In genomic region chr17:3808701-3809100, GRCh38 we compare ENCODE assay signal across 19 cellular contexts. TPM values are rescaled to one million over a fixed set of nuclear protein-coding genes. Genes with fewer than 3 reads are reported as not detected.
DNase-seq lines count a peak whose midpoint lies in the region; ATAC-seq and TF ChIP-seq lines count a peak whose summit lies in the region.
"Had no signal": no experiment of that assay in that cellular context is flagged by ENCODE, and none has a peak within 500 bp of the region (broad histone marks: within the 10 kb centered on the region; RNA-seq: fewer than 3 reads in every experiment).

No MANE protein-coding gene starts in this region.

- CTCF ChIA-PET in WTC11 (lab: Charles Lee): interaction anchor here (3.9 kb wide), 1 partner anchor 71 kb away, joined by 34 read pairs; no protein-coding TSS in a partner anchor

- peaks cover 29% of the 10 kb centered on the region for H3K4me1 Mint-ChIP-seq in activated T-cell treated with anti-CD3 and anti-CD28 coated beads, Interleukin-2, amount 50 U/mL, for 24 hours (ENCODE audit: low read depth)
- H3K4me1 Mint-ChIP-seq in activated T-cell treated with anti-CD3 and anti-CD28 coated beads, Interleukin-2, amount 50 U/mL, for 72 hours (ENCODE audit: low read depth): peaks cover 30% of the 10 kb centered on the region
- H3K4me1 Mint-ChIP-seq in WTC11: no peaks in the 10 kb centered on the region
- H3K4me1 Mint-ChIP-seq in stimulated activated memory B cell treated with anti-CD40 and anti-IgM and Interleukin-4, amounts not matched to agents 10 μg/mL and 1 μg/mL and 100 μg/mL, for 72 hours: peaks cover 55% of the 10 kb centered on the region
- H3K4me1 Mint-ChIP-seq: endodermal cell had no signal

- POLR2A ChIA-PET in WTC11 (lab: Charles Lee): no interaction called here

- ATAC-seq in activated T-cell treated with anti-CD3 and anti-CD28 coated beads, Interleukin-2, amount 50 U/mL, for 72 hours (replicated peaks in 1 of 2): no peak
- ATAC-seq in WTC11 (no peak), HG03571 (IDR thresholded peaks at IDR 0.05; ENCODE audit: unreplicated experiment) (no peak), HG02571 (IDR thresholded peaks at IDR 0.05; ENCODE audit: unreplicated experiment) (no peak)
- ATAC-seq in stimulated activated memory B cell treated with anti-CD40 and anti-IgM and Interleukin-4, amounts not matched to agents 10 μg/mL and 1 μg/mL and 100 μg/mL, for 72 hours: no peak
- ATAC-seq: A549, right lobe of liver had no signal

- no peak for TF ChIP-seq CTCF in WTC11 (IDR thresholded peaks at IDR 0.05)
- TF ChIP-seq CTCF in choroid plexus epithelial cell (conservative IDR thresholded peaks at IDR 0.05; ENCODE audit: low read depth, low read length): no peak

- no peaks in the 10 kb centered on the region for H3K27me3 Mint-ChIP-seq in activated T-cell treated with anti-CD3 and anti-CD28 coated beads, Interleukin-2, amount 50 U/mL, for 24 hours
- no peaks in the 10 kb centered on the region for H3K27me3 Mint-ChIP-seq in activated T-cell treated with anti-CD3 and anti-CD28 coated beads, Interleukin-2, amount 50 U/mL, for 72 hours (ENCODE audit: low read depth)
- no peaks in the 10 kb centered on the region; the same call in 1 of the 2 replicates for H3K27me3 Mint-ChIP-seq in WTC11 (ENCODE audit: low read depth)
- H3K27me3 Mint-ChIP-seq in stimulated activated memory B cell treated with anti-CD40 and anti-IgM and Interleukin-4, amounts not matched to agents 10 μg/mL and 1 μg/mL and 100 μg/mL, for 72 hours: no peaks in the 10 kb centered on the region
- H3K27me3 Mint-ChIP-seq: naive B cell, type B pancreatic cell had no signal

- H3K9me3 Mint-ChIP-seq in activated T-cell treated with anti-CD3 and anti-CD28 coated beads, Interleukin-2, amount 50 U/mL, for 24 hours: no peaks in the 10 kb centered on the region
- no peaks in the 10 kb centered on the region for H3K9me3 Mint-ChIP-seq in activated T-cell treated with anti-CD3 and anti-CD28 coated beads, Interleukin-2, amount 50 U/mL, for 72 hours
- no peaks in the 10 kb centered on the region for H3K9me3 Mint-ChIP-seq in WTC11
- no peaks in the 10 kb centered on the region for H3K9me3 Mint-ChIP-seq in stimulated activated memory B cell treated with anti-CD40 and anti-IgM and Interleukin-4, amounts not matched to agents 10 μg/mL and 1 μg/mL and 100 μg/mL, for 72 hours
- H3K9me3 Mint-ChIP-seq: activated T-helper 1 cell treated with anti-CD3 and anti-CD28 coated beads, Interleukin-12 subunit alpha, Interleukin-12 subunit beta, Interleukin-2, Interleukin-4 antibody, amounts not matched to agents 30 ng/mL and 10 ng/mL and 1 ng/mL, durations not matched to agents 14 hours and 24 hours and 36 hours; endodermal cell; naive B cell; type B pancreatic cell had no signal

- peaks cover 74% of the 10 kb centered on the region for H3K36me3 Mint-ChIP-seq in activated T-cell treated with anti-CD3 and anti-CD28 coated beads, Interleukin-2, amount 50 U/mL, for 24 hours (ENCODE audit: low read depth)
- H3K36me3 Mint-ChIP-seq in activated T-cell treated with anti-CD3 and anti-CD28 coated beads, Interleukin-2, amount 50 U/mL, for 72 hours (ENCODE audit: insufficient read depth in 2 of 2): peaks cover 0 to 30% of the 10 kb centered on the region in 2 donors
- H3K36me3 Mint-ChIP-seq in WTC11: peaks cover 51% of the 10 kb centered on the region
- peaks cover 50% of the 10 kb centered on the region for H3K36me3 Mint-ChIP-seq in stimulated activated memory B cell treated with anti-CD40 and anti-IgM and Interleukin-4, amounts not matched to agents 10 μg/mL and 1 μg/mL and 100 μg/mL, for 72 hours

- no peak for DNase-seq in activated T-cell treated with anti-CD3 and anti-CD28 coated beads, Interleukin-2, amount 50 U/mL, for 24 hours
- DNase-seq in activated T-cell treated with anti-CD3 and anti-CD28 coated beads, Interleukin-2, amount 50 U/mL, for 72 hours: no peak
- DNase-seq in WTC11 (ENCODE audit: low spot score) (no peak), choroid plexus epithelial cell (ENCODE audit: low read depth) (peak; percentile 40)
- DNase-seq in stimulated activated naive CD4-positive, alpha-beta T cell treated with Interleukin-2 at 50 U/mL for 16 hours (lab: John Stamatoyannopoulos, UW): no peak
- DNase-seq: amygdala, endodermal cell, naive B cell, right lobe of liver, T-helper 9 cell had no signal

- H3K4me3 Mint-ChIP-seq in activated T-cell treated with anti-CD3 and anti-CD28 coated beads, Interleukin-2, amount 50 U/mL, for 24 hours: no peak overlapping the region
- H3K4me3 Mint-ChIP-seq in activated T-cell treated with anti-CD3 and anti-CD28 coated beads, Interleukin-2, amount 50 U/mL, for 72 hours: no peak overlapping the region
- H3K4me3 Mint-ChIP-seq in WTC11: no peak overlapping the region
- no peak overlapping the region for H3K4me3 Mint-ChIP-seq in stimulated activated memory B cell treated with anti-CD40 and anti-IgM and Interleukin-4, amounts not matched to agents 10 μg/mL and 1 μg/mL and 100 μg/mL, for 72 hours
- H3K4me3 Mint-ChIP-seq: activated T-helper 1 cell treated with anti-CD3 and anti-CD28 coated beads, Interleukin-12 subunit alpha, Interleukin-12 subunit beta, Interleukin-2, Interleukin-4 antibody, amounts not matched to agents 30 ng/mL and 10 ng/mL and 1 ng/mL, durations not matched to agents 14 hours and 24 hours and 36 hours; endodermal cell; type B pancreatic cell had no signal

- no peak overlapping the region for H3K4me3 ChIP-seq in choroid plexus epithelial cell (ENCODE audit: low read depth, low read length)
- H3K4me3 ChIP-seq: A549; BLaER1 treated with 17β-estradiol and CSF1 and Interleukin-3, amounts not matched to agents 10 nM and 100 nM; HAP-1; lung; right lobe of liver had no signal

- peak overlapping the region; percentile 28 for H3K27ac Mint-ChIP-seq in activated T-cell treated with anti-CD3 and anti-CD28 coated beads, Interleukin-2, amount 50 U/mL, for 24 hours
- no peak overlapping the region for H3K27ac Mint-ChIP-seq in activated T-cell treated with anti-CD3 and anti-CD28 coated beads, Interleukin-2, amount 50 U/mL, for 72 hours
- H3K27ac Mint-ChIP-seq in WTC11: peak overlapping the region; percentile 75
- peak overlapping the region; percentile 74 for H3K27ac Mint-ChIP-seq in stimulated activated memory B cell treated with anti-CD40 and anti-IgM and Interleukin-4, amounts not matched to agents 10 μg/mL and 1 μg/mL and 100 μg/mL, for 72 hours
- H3K27ac Mint-ChIP-seq: endodermal cell, type B pancreatic cell had no signal

TF ChIP-seq in WTC11, 78 proteins besides CTCF, POLR2A, EP300 and RAD21:
- TF ChIP-seq GTF2I (CRISPR knock-in tag; conservative IDR thresholded peaks at IDR 0.05) (no peak), SMAD3 (CRISPR knock-in tag; IDR thresholded peaks at IDR 0.05; ENCODE audit: borderline replicate concordance) (no peak), ZNF121 (CRISPR knock-in tag; IDR thresholded peaks at IDR 0.05) (no peak), FOXP1 (CRISPR knock-in tag; IDR thresholded peaks at IDR 0.05; ENCODE audit: borderline replicate concordance) (no peak), PRRX2 (CRISPR knock-in tag; IDR thresholded peaks at IDR 0.05) (no peak)
- TF ChIP-seq, protein P1, sequence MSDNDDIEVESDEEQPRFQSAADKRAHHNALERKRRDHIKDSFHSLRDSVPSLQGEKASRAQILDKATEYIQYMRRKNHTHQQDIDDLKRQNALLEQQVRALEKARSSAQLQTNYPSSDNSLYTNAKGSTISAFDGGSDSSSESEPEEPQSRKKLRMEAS (CRISPR knock-in tag; IDR thresholded peaks at IDR 0.05): no peak

RNA-seq across cellular contexts. Expression of gene ITGAE, which starts 7.7 kb away (rescaled TPM):
- total RNA-seq in activated T-cell treated with anti-CD3 and anti-CD28 coated beads, Interleukin-2, amount 50 U/mL, for 72 hours: 10 to 100 TPM; 62.1 to 86.3 TPM
- total RNA-seq in WTC11 (2021): 18.6 to 21.3 TPM (median 19.5 TPM) in 3 replicates

RNA-seq across cellular contexts. Expression of gene NCBP3, which starts 37.3 kb away (rescaled TPM):
- total RNA-seq in activated T-cell treated with anti-CD3 and anti-CD28 coated beads, Interleukin-2, amount 50 U/mL, for 72 hours: 10 to 100 TPM; 65.1 to 65.8 TPM
- total RNA-seq in WTC11 (2021): 48.7 to 51.3 TPM (median 49.6 TPM) in 3 replicates
